Comparison of ENCODE assay signal across 1 cellular context in genomic region chr6:43311681-43312080, GRCh38.
TF ChIP-seq lines count a peak whose summit lies in the region.

No MANE protein-coding gene starts in this region.

TF ChIP-seq in GM23338, 12 proteins besides CTCF, POLR2A, EP300 and RAD21 (continued from another document):
- TF ChIP-seq, protein P1, sequence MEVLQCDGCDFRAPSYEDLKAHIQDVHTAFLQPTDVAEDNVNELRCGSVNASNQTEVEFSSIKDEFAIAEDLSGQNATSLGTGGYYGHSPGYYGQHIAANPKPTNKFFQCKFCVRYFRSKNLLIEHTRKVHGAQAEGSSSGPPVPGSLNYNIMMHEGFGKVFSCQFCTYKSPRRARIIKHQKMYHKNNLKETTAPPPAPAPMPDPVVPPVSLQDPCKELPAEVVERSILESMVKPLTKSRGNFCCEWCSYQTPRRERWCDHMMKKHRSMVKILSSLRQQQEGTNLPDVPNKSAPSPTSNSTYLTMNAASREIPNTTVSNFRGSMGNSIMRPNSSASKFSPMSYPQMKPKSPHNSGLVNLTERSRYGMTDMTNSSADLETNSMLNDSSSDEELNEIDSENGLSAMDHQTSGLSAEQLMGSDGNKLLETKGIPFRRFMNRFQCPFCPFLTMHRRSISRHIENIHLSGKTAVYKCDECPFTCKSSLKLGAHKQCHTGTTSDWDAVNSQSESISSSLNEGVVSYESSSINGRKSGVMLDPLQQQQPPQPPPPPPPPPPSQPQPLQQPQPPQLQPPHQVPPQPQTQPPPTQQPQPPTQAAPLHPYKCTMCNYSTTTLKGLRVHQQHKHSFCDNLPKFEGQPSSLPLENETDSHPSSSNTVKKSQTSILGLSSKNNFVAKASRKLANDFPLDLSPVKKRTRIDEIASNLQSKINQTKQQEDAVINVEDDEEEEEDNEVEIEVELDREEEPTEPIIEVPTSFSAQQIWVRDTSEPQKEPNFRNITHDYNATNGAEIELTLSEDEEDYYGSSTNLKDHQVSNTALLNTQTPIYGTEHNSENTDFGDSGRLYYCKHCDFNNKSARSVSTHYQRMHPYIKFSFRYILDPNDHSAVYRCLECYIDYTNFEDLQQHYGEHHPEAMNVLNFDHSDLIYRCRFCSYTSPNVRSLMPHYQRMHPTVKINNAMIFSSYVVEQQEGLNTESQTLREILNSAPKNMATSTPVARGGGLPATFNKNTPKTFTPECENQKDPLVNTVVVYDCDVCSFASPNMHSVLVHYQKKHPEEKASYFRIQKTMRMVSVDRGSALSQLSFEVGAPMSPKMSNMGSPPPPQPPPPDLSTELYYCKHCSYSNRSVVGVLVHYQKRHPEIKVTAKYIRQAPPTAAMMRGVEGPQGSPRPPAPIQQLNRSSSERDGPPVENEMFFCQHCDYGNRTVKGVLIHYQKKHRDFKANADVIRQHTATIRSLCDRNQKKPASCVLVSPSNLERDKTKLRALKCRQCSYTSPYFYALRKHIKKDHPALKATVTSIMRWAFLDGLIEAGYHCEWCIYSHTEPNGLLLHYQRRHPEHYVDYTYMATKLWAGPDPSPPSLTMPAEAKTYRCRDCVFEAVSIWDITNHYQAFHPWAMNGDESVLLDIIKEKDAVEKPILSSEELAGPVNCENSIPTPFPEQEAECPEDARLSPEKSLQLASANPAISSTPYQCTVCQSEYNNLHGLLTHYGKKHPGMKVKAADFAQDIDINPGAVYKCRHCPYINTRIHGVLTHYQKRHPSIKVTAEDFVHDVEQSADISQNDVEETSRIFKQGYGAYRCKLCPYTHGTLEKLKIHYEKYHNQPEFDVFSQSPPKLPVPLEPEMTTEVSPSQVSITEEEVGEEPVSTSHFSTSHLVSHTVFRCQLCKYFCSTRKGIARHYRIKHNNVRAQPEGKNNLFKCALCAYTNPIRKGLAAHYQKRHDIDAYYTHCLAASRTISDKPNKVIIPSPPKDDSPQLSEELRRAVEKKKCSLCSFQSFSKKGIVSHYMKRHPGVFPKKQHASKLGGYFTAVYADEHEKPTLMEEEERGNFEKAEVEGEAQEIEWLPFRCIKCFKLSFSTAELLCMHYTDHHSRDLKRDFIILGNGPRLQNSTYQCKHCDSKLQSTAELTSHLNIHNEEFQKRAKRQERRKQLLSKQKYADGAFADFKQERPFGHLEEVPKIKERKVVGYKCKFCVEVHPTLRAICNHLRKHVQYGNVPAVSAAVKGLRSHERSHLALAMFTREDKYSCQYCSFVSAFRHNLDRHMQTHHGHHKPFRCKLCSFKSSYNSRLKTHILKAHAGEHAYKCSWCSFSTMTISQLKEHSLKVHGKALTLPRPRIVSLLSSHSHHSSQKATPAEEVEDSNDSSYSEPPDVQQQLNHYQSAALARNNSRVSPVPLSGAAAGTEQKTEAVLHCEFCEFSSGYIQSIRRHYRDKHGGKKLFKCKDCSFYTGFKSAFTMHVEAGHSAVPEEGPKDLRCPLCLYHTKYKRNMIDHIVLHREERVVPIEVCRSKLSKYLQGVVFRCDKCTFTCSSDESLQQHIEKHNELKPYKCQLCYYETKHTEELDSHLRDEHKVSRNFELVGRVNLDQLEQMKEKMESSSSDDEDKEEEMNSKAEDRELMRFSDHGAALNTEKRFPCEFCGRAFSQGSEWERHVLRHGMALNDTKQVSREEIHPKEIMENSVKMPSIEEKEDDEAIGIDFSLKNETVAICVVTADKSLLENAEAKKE (CRISPR knock-in tag; IDR thresholded peaks at IDR 0.05): no peak
- TF ChIP-seq REST (IDR thresholded peaks at IDR 0.05; ENCODE audit: unreplicated experiment): no peak
- no peak for TF ChIP-seq CREB1 (CRISPR knock-in tag; IDR thresholded peaks at IDR 0.05; ENCODE audit: low read depth)
- no peak for TF ChIP-seq ZNF114 (CRISPR knock-in tag; IDR thresholded peaks at IDR 0.05)
- TF ChIP-seq EZH2 (IDR thresholded peaks at IDR 0.05; ENCODE audit: low read depth, unreplicated experiment): no peak
- TF ChIP-seq ZNF331 (CRISPR knock-in tag; IDR thresholded peaks at IDR 0.05; ENCODE audit: low read depth): no peak
- no peak for TF ChIP-seq EZH2phosphoT487 (IDR thresholded peaks at IDR 0.05; ENCODE audit: unreplicated experiment)
- no peak for TF ChIP-seq STAT1 (IDR thresholded peaks at IDR 0.05; ENCODE audit: unreplicated experiment)
- no peak for TF ChIP-seq JUNB (IDR thresholded peaks at IDR 0.05; ENCODE audit: unreplicated experiment)
